ENCODE assay signal across 39 cellular contexts in genomic region chr7:25280181-25280580, GRCh38. TPM values are rescaled to one million over a fixed set of nuclear protein-coding genes. Genes with fewer than 3 reads are reported as not detected.
"Had no signal": no experiment of that assay in that cellular context is flagged by ENCODE, and none has a peak within 500 bp of the region (broad histone marks: within the 10 kb centered on the region; RNA-seq: fewer than 3 reads in every experiment).

No MANE protein-coding gene starts in this region.

- H3K4me3 ChIP-seq: MG63 had no signal

- H3K36me3 ChIP-seq: MG63 had no signal

- H3K27me3 ChIP-seq: MG63 had no signal

- H3K9me3 ChIP-seq: MG63 had no signal

- DNase-seq: Karpas-422, Kasumi-1, MG63, MM.1S, MV-4-11, NCI-H1048, NCI-H1092, NCI-H1092 treated with DMSO at 0.1 percent for 48 hours, NCI-H1105, NCI-H1105 treated with DMSO at 0.1 percent for 48 hours, NCI-H1417, NCI-H1417 treated with DMSO at 0.1 percent for 48 hours, NCI-H1436, NCI-H1436 treated with DMSO at 0.1 percent for 48 hours, NCI-H146, NCI-H1694, NCI-H1694 treated with DMSO at 0.1 percent for 48 hours, NCI-H187, NCI-H187 treated with DMSO at 0.1 percent for 48 hours, NCI-H1930, NCI-H2029, NCI-H2029 treated with DMSO at 0.1 percent for 48 hours, NCI-H2081, NCI-H2081 treated with DMSO at 0.1 percent for 48 hours, NCI-H2107, NCI-H2171, NCI-H2171 treated with DMSO at 0.1 percent for 48 hours, NCI-H2227 treated with DMSO at 0.1 percent for 48 hours, NCI-H226, NCI-H345, NCI-H446, NCI-H446 treated with DMSO at 0.1 percent for 48 hours, NCI-H510A, NCI-H510A treated with DMSO at 0.1 percent for 48 hours, NCI-H524 had no signal

RNA-seq across cellular contexts. Expression of gene NPVF, which starts 51.9 kb away (rescaled TPM):
- total RNA-seq: LHCN-M2, M059J, MCF 10A, NCI-H460 had no signal
